Comparison of ENCODE assay signal across 8 cellular contexts in the genomic region with DNA sequence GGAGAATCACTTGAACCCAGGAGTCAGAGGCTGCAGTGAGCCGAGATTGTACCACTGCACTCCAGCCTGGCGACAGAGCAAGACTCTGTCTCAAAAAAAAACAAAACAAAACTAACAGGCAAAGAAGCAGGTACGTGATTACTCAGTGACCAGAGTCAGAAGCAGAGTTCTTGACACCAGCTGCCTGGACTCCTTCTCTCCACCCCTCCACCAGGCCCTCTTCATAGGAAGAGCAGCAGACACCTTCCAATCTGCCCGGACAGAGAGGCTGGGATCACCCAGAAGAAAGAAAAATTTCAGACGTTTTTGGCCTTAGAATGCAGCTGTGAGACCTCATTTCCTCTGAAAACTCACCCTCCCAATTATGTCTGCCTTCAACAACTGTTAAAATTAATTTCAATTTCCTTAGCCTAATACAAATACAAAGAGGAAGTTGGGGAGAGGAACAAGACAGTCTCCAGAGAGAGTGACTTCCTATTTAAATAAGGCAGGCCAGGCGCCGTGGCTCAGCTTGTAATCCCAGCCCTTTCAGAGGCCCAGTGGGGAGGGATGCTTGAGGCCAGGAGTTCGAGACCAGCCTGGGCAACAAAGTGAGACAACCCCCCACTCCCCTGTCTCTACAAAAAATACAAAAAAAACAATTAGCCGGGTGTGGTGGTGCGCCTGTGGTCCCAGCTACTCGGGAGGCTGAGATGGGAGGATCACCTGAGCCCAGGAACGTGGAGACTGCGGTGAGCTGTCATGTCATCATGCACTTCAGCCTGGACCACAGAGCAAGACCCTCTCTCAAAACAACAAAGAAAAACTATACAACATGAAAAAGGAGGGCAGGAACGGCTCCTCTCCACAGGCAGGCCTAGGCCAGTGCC. TPM values are rescaled to one million over a fixed set of nuclear protein-coding genes. Genes with fewer than 3 reads are reported as not detected.
DNase-seq lines count a peak whose midpoint lies in the region; ATAC-seq and TF ChIP-seq lines count a peak whose summit lies in the region.

No MANE protein-coding gene starts in this region.

- H3K27ac Mint-ChIP-seq in WTC11 = no peak overlapping the region

- H3K36me3 Mint-ChIP-seq in WTC11 = no peaks in the 10 kb centered on the region

- H3K36me3 ChIP-seq in BE2C = no peaks in the 10 kb centered on the region

- peak overlapping the region; percentile 69 for H3K4me3 Mint-ChIP-seq in WTC11

- intact Hi-C loops in left cardiac atrium (cut with DNase I) = no loop called here

- peak overlapping the region; percentile 44 for H3K4me3 ChIP-seq in BE2C (ENCODE audit: low read depth, low read length)
- H3K4me3 ChIP-seq in skin epidermis = peak overlapping the region; percentile 70 to 98 (median 92)

- H3K27ac ChIP-seq in skin epidermis = peak overlapping the region in 18 of 21 experiments; percentile 8 to 99 (median 94)

- no peaks in the 10 kb centered on the region for H3K9me3 Mint-ChIP-seq in WTC11

- no peaks in the 10 kb centered on the region for H3K9me3 ChIP-seq in BE2C

- ATAC-seq in HG02973 (IDR thresholded peaks at IDR 0.05; ENCODE audit: unreplicated experiment) (peak; percentile 22), WTC11 (no peak), left cardiac atrium (no peak)

- DNase-seq in BE2C (no peak), WTC11 (ENCODE audit: low spot score) (no peak), left cardiac atrium (peak; percentile 65), dedifferentiated amniotic fluid mesenchymal stem cell (ENCODE audit: extremely low spot score) (no peak)
- no peak for DNase-seq in stimulated activated CD4-positive, alpha-beta T cell treated with anti-CD3 and anti-CD28 coated beads, Interleukin-12 subunit alpha, Interleukin-12 subunit beta, amount 100 ng/mL, for 4 hours
- DNase-seq in stimulated activated CD4-positive, alpha-beta T cell treated with anti-CD3 and anti-CD28 coated beads, Interleukin-4, amount 100 ng/mL, for 4 hours = no peak

- H3K27me3 Mint-ChIP-seq in WTC11 (ENCODE audit: low read depth) = peaks cover 47% of the 10 kb centered on the region

- no peak for TF ChIP-seq CTCF in BE2C (IDR thresholded peaks at IDR 0.05; ENCODE audit: low read depth, low read length)
- no peak for TF ChIP-seq CTCF in WTC11 (IDR thresholded peaks at IDR 0.05)

- H3K4me1 Mint-ChIP-seq in WTC11 = peaks cover 19% of the 10 kb centered on the region

- POLR2A ChIA-PET in WTC11 (lab: Charles Lee) = no interaction called here

- H3K27me3 ChIP-seq in BE2C = no peaks in the 10 kb centered on the region

- no peaks in the 10 kb centered on the region for H3K4me1 ChIP-seq in BE2C

- CTCF ChIA-PET in WTC11 (lab: Charles Lee) = no interaction called here

TF ChIP-seq in WTC11, 78 proteins besides CTCF, POLR2A, EP300 and RAD21:
- TF ChIP-seq, protein P1, sequence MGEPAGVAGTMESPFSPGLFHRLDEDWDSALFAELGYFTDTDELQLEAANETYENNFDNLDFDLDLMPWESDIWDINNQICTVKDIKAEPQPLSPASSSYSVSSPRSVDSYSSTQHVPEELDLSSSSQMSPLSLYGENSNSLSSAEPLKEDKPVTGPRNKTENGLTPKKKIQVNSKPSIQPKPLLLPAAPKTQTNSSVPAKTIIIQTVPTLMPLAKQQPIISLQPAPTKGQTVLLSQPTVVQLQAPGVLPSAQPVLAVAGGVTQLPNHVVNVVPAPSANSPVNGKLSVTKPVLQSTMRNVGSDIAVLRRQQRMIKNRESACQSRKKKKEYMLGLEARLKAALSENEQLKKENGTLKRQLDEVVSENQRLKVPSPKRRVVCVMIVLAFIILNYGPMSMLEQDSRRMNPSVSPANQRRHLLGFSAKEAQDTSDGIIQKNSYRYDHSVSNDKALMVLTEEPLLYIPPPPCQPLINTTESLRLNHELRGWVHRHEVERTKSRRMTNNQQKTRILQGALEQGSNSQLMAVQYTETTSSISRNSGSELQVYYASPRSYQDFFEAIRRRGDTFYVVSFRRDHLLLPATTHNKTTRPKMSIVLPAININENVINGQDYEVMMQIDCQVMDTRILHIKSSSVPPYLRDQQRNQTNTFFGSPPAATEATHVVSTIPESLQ (CRISPR knock-in tag; IDR thresholded peaks at IDR 0.05) = no peak
- TF ChIP-seq ZNF121 (CRISPR knock-in tag; IDR thresholded peaks at IDR 0.05) = peak; percentile 78; the same call in 1 of the 2 replicates
TF ChIP-seq in WTC11: peak in this region for 1.

RNA-seq across cellular contexts. Expression of a gene that starts 1.6 kb away (rescaled TPM):
- 17.6 TPM for polyA plus RNA-seq in BE2C (2012; ENCODE audit: insufficient read depth, insufficient read length, low read depth)
- total RNA-seq in WTC11 (2021) = 15.1 to 20.9 TPM (median 18.6 TPM) in 3 replicates
- 10 to 100 TPM; 31.5 to 31.9 TPM for total RNA-seq in left cardiac atrium

RNA-seq across cellular contexts. Expression of a gene that starts 14.6 kb away (rescaled TPM):
- 12.1 TPM for polyA plus RNA-seq in BE2C (2012; ENCODE audit: insufficient read depth, insufficient read length, low read depth)
- total RNA-seq in WTC11 (2021) (1.4 to 1.7 TPM (median 1.6 TPM) in 3 replicates), left cardiac atrium (1 to 10 TPM; 9.4 TPM)

RNA-seq across cellular contexts. Expression of a gene that starts 38.6 kb away (rescaled TPM):
- polyA plus RNA-seq in BE2C (2012; ENCODE audit: insufficient read depth, insufficient read length, low read depth) = 177 TPM
- total RNA-seq in WTC11 (2021) (144 to 157 TPM (median 148 TPM) in 3 replicates), left cardiac atrium (100 to 1,000 TPM in 1 of 2 donors, 10 to 100 TPM in 1; 92.0 to 114 TPM)
